ENCODE assay signal across 8 cellular contexts in the genomic region with DNA sequence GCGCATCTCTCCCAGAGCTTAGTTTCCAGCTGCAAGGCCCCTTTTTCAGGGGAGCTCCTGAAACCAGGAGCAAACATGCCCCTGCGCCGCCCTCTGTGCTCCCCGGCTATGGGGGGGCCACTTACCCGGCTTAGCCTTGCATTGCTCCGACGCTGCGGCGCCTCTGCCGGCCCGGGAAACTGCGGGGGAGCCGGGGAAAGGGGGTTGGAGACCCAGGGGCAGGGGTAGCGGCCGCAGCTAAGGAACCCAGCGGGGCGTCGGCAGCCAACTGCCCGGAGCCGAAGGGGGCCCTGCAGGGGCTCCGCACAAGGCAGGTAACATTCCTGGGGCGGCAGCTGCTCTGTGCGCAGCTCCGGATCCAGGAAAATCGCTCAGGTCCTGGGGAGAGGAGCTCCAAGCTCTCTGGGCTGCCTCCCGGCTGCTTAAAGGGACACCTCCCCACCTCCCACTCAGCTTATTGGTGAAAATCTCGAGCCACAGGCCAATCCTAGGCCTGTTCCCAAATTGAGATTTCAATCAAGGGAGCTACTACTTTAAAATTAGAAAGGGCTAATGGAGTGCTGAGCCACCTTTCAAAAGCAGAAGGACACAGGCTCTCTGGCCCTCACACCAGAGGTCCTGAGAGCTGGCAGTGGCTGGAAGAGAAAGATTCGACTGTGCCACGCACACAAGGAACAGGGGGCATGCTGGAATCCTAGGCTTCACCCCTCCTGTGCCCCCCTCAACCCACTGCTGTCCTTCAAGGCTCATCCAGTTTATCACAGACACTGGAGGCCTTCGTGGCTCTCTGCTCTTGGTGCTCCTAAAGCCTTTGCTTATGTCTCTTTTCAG. TPM values are rescaled to one million over a fixed set of nuclear protein-coding genes. Genes with fewer than 3 reads are reported as not detected.
DNase-seq lines count a peak whose midpoint lies in the region; ATAC-seq, FAIRE-seq and TF ChIP-seq lines count a peak whose summit lies in the region.

No MANE protein-coding gene starts in this region.

- peak overlapping the region; percentile 83 for H3K27ac ChIP-seq in upper lobe of right lung
- H3K27ac ChIP-seq in Karpas-422 (ENCODE audit: low read length), result no peak overlapping the region
- H3K27ac ChIP-seq in SK-N-SH (ENCODE audit: low read depth in 2 of 2, low read length in 1 of 2), result peak overlapping the region in 1 of 2 experiments; percentile 84; a peak in 2 of 4 replicates

- FAIRE-seq in RCC 7860 (lab: Jason Lieb, UNC), result no peak

- WGBS in SK-N-SH (ENCODE audit: low lambda C conversion rate), result 97% methylated on average over 20 of the region's 30 CpGs

- TF ChIP-seq RAD21 in SK-N-SH (IDR thresholded peaks at IDR 0.05; ENCODE audit: low read length), result no peak

- POLR2A ChIA-PET in SK-N-SH (lab: Yijun Ruan, JAX), result no interaction called here

- H3K79me2 ChIP-seq in Karpas-422 (ENCODE audit: low read length) (no peaks in the 10 kb centered on the region), SK-N-SH (ENCODE audit: insufficient read depth) (no peaks in the 10 kb centered on the region)

- no peaks in the 10 kb centered on the region for H3K36me3 ChIP-seq in upper lobe of right lung
- no peaks in the 10 kb centered on the region for H3K36me3 ChIP-seq in Karpas-422 (ENCODE audit: insufficient read depth, low read length)
- H3K36me3 ChIP-seq in SK-N-SH (replicated peaks in 1 of 2; ENCODE audit: control insufficient read depth in 1 of 2, insufficient read depth in 2 of 2, low read length in 1 of 2), result no peaks in the 10 kb centered on the region

- H3K9me2 ChIP-seq in Karpas-422 (replicated peaks; ENCODE audit: insufficient read depth, low read length) (no peaks in the 10 kb centered on the region), SK-N-SH (no peaks in the 10 kb centered on the region)

- H3K9me3 ChIP-seq in upper lobe of right lung (no peaks in the 10 kb centered on the region), Karpas-422 (ENCODE audit: low read length) (no peaks in the 10 kb centered on the region), SK-N-SH (no peaks in the 10 kb centered on the region)

- H2AFZ ChIP-seq in Karpas-422 (ENCODE audit: low read length) (no peak overlapping the region), SK-N-SH (ENCODE audit: low read depth) (no peak overlapping the region)

- DNase-seq in RCC 7860 (ENCODE audit: low spot score) (peak; percentile 40), fibroblast of mammary gland (ENCODE audit: low read depth) (peak; percentile 78), midbrain (lab: John Stamatoyannopoulos, UW) (peak; percentile 71), upper lobe of right lung (peak; percentile 69), Karpas-422 (no peak), SK-N-SH (no peak), NK-92 (lab: John Stamatoyannopoulos, UW; ENCODE audit: unreplicated experiment) (no peak)
- DNase-seq in stimulated activated CD4-positive, alpha-beta T cell treated with anti-CD3 and anti-CD28 coated beads, Interleukin-2, amount 100 ng/mL, for 24 hours, result no peak

- H3K27me3 ChIP-seq in upper lobe of right lung (no peaks in the 10 kb centered on the region), Karpas-422 (ENCODE audit: low read length) (no peaks in the 10 kb centered on the region), SK-N-SH (ENCODE audit: insufficient read depth) (no peaks in the 10 kb centered on the region)

- TF ChIP-seq EP300 in SK-N-SH (IDR thresholded peaks at IDR 0.05; ENCODE audit: borderline replicate concordance in 1 of 2, low read depth in 1 of 2, low read length in 1 of 2), result no peak

- H3F3A ChIP-seq in SK-N-SH (replicated peaks; ENCODE audit: insufficient read depth), result peaks cover 37% of the 10 kb centered on the region

- H3K4me3 ChIP-seq in fibroblast of mammary gland (ENCODE audit: control insufficient read depth, low read depth, low read length) (peak overlapping the region; percentile 76), upper lobe of right lung (peak overlapping the region; percentile 67), Karpas-422 (ENCODE audit: low read length) (no peak overlapping the region), SK-N-SH (ENCODE audit: low read depth in 2 of 2, low read length in 1 of 2) (no peak overlapping the region)

- no peak for TF ChIP-seq CTCF in fibroblast of mammary gland (conservative IDR thresholded peaks at IDR 0.05; ENCODE audit: control insufficient read depth, insufficient read depth, low read depth, low read length)
- TF ChIP-seq CTCF in upper lobe of right lung (IDR thresholded peaks at IDR 0.05), result no peak
- TF ChIP-seq CTCF in SK-N-SH (IDR thresholded peaks at IDR 0.05), result no peak

- H4K20me1 ChIP-seq in Karpas-422 (ENCODE audit: insufficient read depth, low read depth, low read length), result no peaks in the 10 kb centered on the region
- no peaks in the 10 kb centered on the region for H4K20me1 ChIP-seq in SK-N-SH (ENCODE audit: insufficient read depth)

- H3K4me2 ChIP-seq in Karpas-422 (ENCODE audit: low read depth, low read length, poor library complexity, severe bottlenecking) (no peak overlapping the region), SK-N-SH (no peak overlapping the region)

- CTCF ChIA-PET in SK-N-SH (lab: Yijun Ruan, JAX), result interaction anchor here (1.2 to 1.6 kb wide), 2 partner anchors 40 to 244 kb away, joined by 4 to 5 read pairs; a partner anchor contains a TSS

- ATAC-seq in upper lobe of right lung, result peak; percentile 89

- H3K4me1 ChIP-seq in upper lobe of right lung, result peaks cover 21% of the 10 kb centered on the region
- H3K4me1 ChIP-seq in Karpas-422 (ENCODE audit: low read length), result no peaks in the 10 kb centered on the region
- H3K4me1 ChIP-seq in SK-N-SH (ENCODE audit: control insufficient read depth in 1 of 2, insufficient read depth in 2 of 2, low read depth in 1 of 2, low read length in 1 of 2), result peaks cover 19 to 29% of the 10 kb centered on the region in 2 experiments

- H3K9ac ChIP-seq in Karpas-422 (ENCODE audit: low read length) (no peak overlapping the region), SK-N-SH (no peak overlapping the region)

- intact Hi-C loops in upper lobe of right lung (cut with DNase I), result no loop called here

TF ChIP-seq in SK-N-SH, 30 proteins besides CTCF, POLR2A, EP300 and RAD21:
- TF ChIP-seq JUND (IDR thresholded peaks at IDR 0.05) (no peak), SIN3A (IDR thresholded peaks at IDR 0.05; ENCODE audit: borderline replicate concordance, low read depth, low read length) (no peak), TAF1 (IDR thresholded peaks at IDR 0.05; ENCODE audit: borderline replicate concordance, low read depth, low read length) (no peak), FOSL2 (IDR thresholded peaks at IDR 0.05; ENCODE audit: borderline replicate concordance, low read depth) (no peak), RFX5 (IDR thresholded peaks at IDR 0.05; ENCODE audit: low read length) (no peak), EZH2phosphoT487 (IDR thresholded peaks at IDR 0.05; ENCODE audit: borderline replicate concordance, low read depth) (no peak), MXI1 (IDR thresholded peaks at IDR 0.05; ENCODE audit: low read depth, low read length) (no peak), NFIC (IDR thresholded peaks at IDR 0.05; ENCODE audit: borderline replicate concordance) (no peak), GABPA (IDR thresholded peaks at IDR 0.05; ENCODE audit: low read depth) (no peak), ELF1 (IDR thresholded peaks at IDR 0.05) (no peak)
- TF ChIP-seq, protein P1, sequence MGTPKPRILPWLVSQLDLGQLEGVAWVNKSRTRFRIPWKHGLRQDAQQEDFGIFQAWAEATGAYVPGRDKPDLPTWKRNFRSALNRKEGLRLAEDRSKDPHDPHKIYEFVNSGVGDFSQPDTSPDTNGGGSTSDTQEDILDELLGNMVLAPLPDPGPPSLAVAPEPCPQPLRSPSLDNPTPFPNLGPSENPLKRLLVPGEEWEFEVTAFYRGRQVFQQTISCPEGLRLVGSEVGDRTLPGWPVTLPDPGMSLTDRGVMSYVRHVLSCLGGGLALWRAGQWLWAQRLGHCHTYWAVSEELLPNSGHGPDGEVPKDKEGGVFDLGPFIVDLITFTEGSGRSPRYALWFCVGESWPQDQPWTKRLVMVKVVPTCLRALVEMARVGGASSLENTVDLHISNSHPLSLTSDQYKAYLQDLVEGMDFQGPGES (IDR thresholded peaks at IDR 0.05; ENCODE audit: low read depth, low read length), result no peak
- TF ChIP-seq, protein P2, sequence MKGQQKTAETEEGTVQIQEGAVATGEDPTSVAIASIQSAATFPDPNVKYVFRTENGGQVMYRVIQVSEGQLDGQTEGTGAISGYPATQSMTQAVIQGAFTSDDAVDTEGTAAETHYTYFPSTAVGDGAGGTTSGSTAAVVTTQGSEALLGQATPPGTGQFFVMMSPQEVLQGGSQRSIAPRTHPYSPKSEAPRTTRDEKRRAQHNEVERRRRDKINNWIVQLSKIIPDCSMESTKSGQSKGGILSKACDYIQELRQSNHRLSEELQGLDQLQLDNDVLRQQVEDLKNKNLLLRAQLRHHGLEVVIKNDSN (IDR thresholded peaks at IDR 0.05; ENCODE audit: borderline replicate concordance, low read depth), result no peak

RNA-seq across cellular contexts. Expression of a gene that starts 42.7 kb away (rescaled TPM):
- 37.2 TPM for total RNA-seq in upper lobe of right lung
- total RNA-seq in Karpas-422 (2014; rRNA removed; shearing (Covaris generic); ENCODE audit: low replicate concordance), result 0.11 TPM in 1 of 2 replicates, not detected in the other
- polyA plus RNA-seq in SK-N-SH (2012; rRNA removed), result 0.67 and 1.1 TPM in 2 replicates
- 0.42 and 0.49 TPM in 2 replicates for polyA plus RNA-seq in SK-N-SH (2012; cell fraction: cytosol; rRNA removed)
- polyA plus RNA-seq in SK-N-SH (2012; cell fraction: nucleus; rRNA removed), result 2.0 and 2.2 TPM in 2 replicates

Comparison
In these comparisons a context has a peak if more than half of its experiments do, and no peak if none do; other contexts are left out.
1. DNase-seq: peak in RCC 7860 (single experiment), fibroblast of mammary gland (single experiment), midbrain (single experiment) and upper lobe of right lung (single experiment); none in Karpas-422 (single experiment), stimulated activated CD4-positive, alpha-beta T cell treated with anti-CD3 and anti-CD28 coated beads, Interleukin-2, amount 100 ng/mL, for 24 hours (0 of 2), SK-N-SH (single experiment) and NK-92 (single experiment).
2. H3K4me3 ChIP-seq: peak in fibroblast of mammary gland (single experiment) and upper lobe of right lung (single experiment); none in Karpas-422 (single experiment) and SK-N-SH (0 of 2).
3. RNA of a gene that starts 42.7 kb away (total RNA-seq): 37.2 TPM in upper lobe of right lung (single experiment); 0.11 TPM in Karpas-422; every median in the first group is over 10 times any median in the second.